Comparison of ENCODE assay signal across 21 cellular contexts in the genomic region with DNA sequence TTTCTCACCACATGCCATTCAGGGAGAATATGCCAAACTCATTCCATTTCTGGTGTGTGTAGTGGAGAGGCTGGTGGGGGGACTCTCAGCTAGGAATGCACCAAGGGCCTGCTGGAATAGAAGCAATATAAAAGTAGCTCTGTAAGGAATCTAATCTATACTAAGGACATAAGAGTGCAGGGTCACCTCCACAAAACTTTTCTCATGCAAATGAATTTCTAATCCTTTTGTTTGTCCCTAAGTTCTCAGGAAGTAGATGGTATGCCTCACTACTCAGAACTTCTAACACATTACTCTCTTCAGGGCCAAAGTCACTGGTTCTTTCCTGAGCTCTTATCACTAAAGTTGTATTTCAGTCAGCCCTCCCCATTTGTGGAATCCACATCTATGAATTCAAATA.
DNase-seq lines count a peak whose midpoint lies in the region; ATAC-seq and TF ChIP-seq lines count a peak whose summit lies in the region.
"Had no signal": no experiment of that assay in that cellular context is flagged by ENCODE, and none has a peak within 500 bp of the region (broad histone marks: within the 10 kb centered on the region; RNA-seq: fewer than 3 reads in every experiment).

No MANE protein-coding gene starts in this region.

- DNase-seq in GM23338 (ENCODE audit: low spot score): peak; percentile 20
- no peak for DNase-seq in WTC11 (ENCODE audit: low spot score)
- peak; percentile 5 for DNase-seq in iPS DF 19.7 (ENCODE audit: low read depth, low spot score)
- DNase-seq in neural crest cell (ENCODE audit: low read depth, low spot score): no peak
- no peak for DNase-seq in DMS153 treated with DMSO at 0.1 percent for 48 hours (lab: John Stamatoyannopoulos, UW; ENCODE audit: unreplicated experiment)
- DNase-seq in germinal center (ENCODE audit: low spot score): no peak
- DNase-seq: Caco-2; CD4-positive, CD25-positive, alpha-beta regulatory T cell; CD8-positive, alpha-beta T cell; DMS153; DMS79 treated with DMSO at 0.1 percent for 48 hours; GF-D8; GM23248; H9; HFFc6 had no signal

- no peak overlapping the region for H3K4me3 ChIP-seq in GM23338
- H3K4me3 ChIP-seq: BLaER1, GM23248 had no signal

- H3K4me1 Mint-ChIP-seq in GM23338: peaks cover 10% of the 10 kb centered on the region; the same call in 1 of the 3 replicates
- H3K4me1 Mint-ChIP-seq in WTC11: peaks cover 25% of the 10 kb centered on the region
- peaks cover 20% of the 10 kb centered on the region for H3K4me1 Mint-ChIP-seq in neural crest cell
- H3K4me1 Mint-ChIP-seq: B cell; CD4-positive, CD25-positive, alpha-beta regulatory T cell had no signal

- H3K27me3 ChIP-seq in GM23338 (ENCODE audit: insufficient read depth): no peaks in the 10 kb centered on the region
- H3K27me3 ChIP-seq: BLaER1 had no signal

- no peaks in the 10 kb centered on the region for H3K79me2 ChIP-seq in GM23338 (replicated peaks; ENCODE audit: insufficient read depth)

- H3K27me3 Mint-ChIP-seq in GM23338 (ENCODE audit: insufficient read depth, low read depth, poor library complexity) (peaks cover 2% of the 10 kb centered on the region), WTC11 (ENCODE audit: low read depth) (no peaks in the 10 kb centered on the region), neural crest cell (ENCODE audit: low read depth) (no peaks in the 10 kb centered on the region)
- H3K27me3 Mint-ChIP-seq: B cell; CD4-positive, CD25-positive, alpha-beta regulatory T cell had no signal

- H2AFZ ChIP-seq in GM23338: no peak overlapping the region
- H2AFZ ChIP-seq: GM23248 had no signal

- H3K27ac Mint-ChIP-seq in GM23338 (no peak overlapping the region), WTC11 (peak overlapping the region; percentile 55; the same call in 1 of the 2 replicates), neural crest cell (ENCODE audit: unreplicated experiment) (peak overlapping the region; percentile 47)
- H3K27ac Mint-ChIP-seq: B cell; CD4-positive, CD25-positive, alpha-beta regulatory T cell; CD8-positive, alpha-beta T cell; HFFc6 had no signal

- no peak for ATAC-seq in GM23338
- peak; percentile 81 for ATAC-seq in WTC11
- no peak for ATAC-seq in GM18498 (IDR thresholded peaks at IDR 0.05; ENCODE audit: unreplicated experiment)
- ATAC-seq in GM18909 (IDR thresholded peaks at IDR 0.05; ENCODE audit: poor library complexity, unreplicated experiment): no peak
- ATAC-seq: CD8-positive, alpha-beta T cell had no signal

- H3K9me3 Mint-ChIP-seq in GM23338 (no peaks in the 10 kb centered on the region), WTC11 (peaks cover 9% of the 10 kb centered on the region), neural crest cell (no peaks in the 10 kb centered on the region)
- H3K9me3 Mint-ChIP-seq: CD8-positive, alpha-beta T cell had no signal

- no peaks in the 10 kb centered on the region for H4K20me1 ChIP-seq in GM23338 (replicated peaks; ENCODE audit: insufficient read depth)
- H4K20me1 ChIP-seq: BLaER1 had no signal

- no peaks in the 10 kb centered on the region for H3K4me1 ChIP-seq in GM23338 (ENCODE audit: insufficient read depth)
- H3K4me1 ChIP-seq: BLaER1, Caco-2 had no signal

- POLR2A ChIA-PET in WTC11 (lab: Charles Lee): no interaction called here

- CTCF ChIA-PET in WTC11 (lab: Charles Lee): no interaction called here

- no peaks in the 10 kb centered on the region for H3K36me3 Mint-ChIP-seq in GM23338 (ENCODE audit: low read depth)
- H3K36me3 Mint-ChIP-seq in WTC11: no peaks in the 10 kb centered on the region
- no peaks in the 10 kb centered on the region for H3K36me3 Mint-ChIP-seq in neural crest cell (ENCODE audit: low read depth)
- H3K36me3 Mint-ChIP-seq: CD4-positive, CD25-positive, alpha-beta regulatory T cell; CD8-positive, alpha-beta T cell had no signal

- 0 out of 2 replicates have a peak overlapping the region, but pooled peaks have one; percentile 41 for H3K4me2 ChIP-seq in GM23338
- H3K4me2 ChIP-seq: BLaER1 had no signal

- H3K27ac ChIP-seq in GM23338 (ENCODE audit: low read depth): no peak overlapping the region
- H3K27ac ChIP-seq: 22Rv1, BLaER1, C4-2B, GM23248 had no signal

- H3K9me2 ChIP-seq in GM23338 (ENCODE audit: insufficient read depth): peaks cover 14% of the 10 kb centered on the region

- H3F3A ChIP-seq in GM23338 (replicated peaks; ENCODE audit: low read depth): no peaks in the 10 kb centered on the region

- H3K4me3 Mint-ChIP-seq in GM23338: no peak overlapping the region
- no peak overlapping the region for H3K4me3 Mint-ChIP-seq in WTC11
- H3K4me3 Mint-ChIP-seq in neural crest cell: no peak overlapping the region
- H3K4me3 Mint-ChIP-seq: B cell; CD4-positive, CD25-positive, alpha-beta regulatory T cell; CD8-positive, alpha-beta T cell; H9; HFFc6 had no signal

- H3K36me3 ChIP-seq in GM23338 (ENCODE audit: insufficient read depth): no peaks in the 10 kb centered on the region
- H3K36me3 ChIP-seq: BLaER1 had no signal

- TF ChIP-seq CTCF in GM23338 (conservative IDR thresholded peaks at IDR 0.05; ENCODE audit: low read depth in 2 of 2): no peak
- no peak for TF ChIP-seq CTCF in WTC11 (IDR thresholded peaks at IDR 0.05)
- no peak for TF ChIP-seq CTCF in neural crest cell (conservative IDR thresholded peaks at IDR 0.05)

TF ChIP-seq in GM23338, 12 proteins besides CTCF, POLR2A, EP300 and RAD21 (continues in another document):
- TF ChIP-seq NANOG (IDR thresholded peaks at IDR 0.05; ENCODE audit: borderline replicate concordance): no peak

TF ChIP-seq in WTC11, 78 proteins besides CTCF, POLR2A, EP300 and RAD21:
- TF ChIP-seq FOXJ3 (CRISPR knock-in tag; IDR thresholded peaks at IDR 0.05; ENCODE audit: borderline replicate concordance): no peak
- TF ChIP-seq ZBTB21 (CRISPR knock-in tag; IDR thresholded peaks at IDR 0.05; ENCODE audit: borderline replicate concordance): no peak
- no peak for TF ChIP-seq ZNF263 (CRISPR knock-in tag; IDR thresholded peaks at IDR 0.05; ENCODE audit: low read depth)
- TF ChIP-seq, protein P1, sequence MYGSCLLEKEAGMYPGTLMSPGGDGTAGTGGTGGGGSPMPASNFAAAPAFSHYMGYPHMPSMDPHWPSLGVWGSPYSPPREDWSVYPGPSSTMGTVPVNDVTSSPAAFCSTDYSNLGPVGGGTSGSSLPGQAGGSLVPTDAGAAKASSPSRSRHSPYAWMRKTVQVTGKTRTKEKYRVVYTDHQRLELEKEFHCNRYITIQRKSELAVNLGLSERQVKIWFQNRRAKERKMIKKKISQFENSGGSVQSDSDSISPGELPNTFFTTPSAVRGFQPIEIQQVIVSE (CRISPR knock-in tag; IDR thresholded peaks at IDR 0.05; ENCODE audit: borderline replicate concordance): no peak
TF ChIP-seq in WTC11: peak in this region for 0.

Comparison
In these comparisons a context has a peak if more than half of its experiments do, and no peak if none do; other contexts are left out.
1. DNase-seq: peak in GM23338 (single experiment) and iPS DF 19.7 (single experiment); none in WTC11 (single experiment), neural crest cell (single experiment), DMS153 treated with DMSO at 0.1 percent for 48 hours (single experiment) and germinal center (single experiment).